In the genomic region with DNA sequence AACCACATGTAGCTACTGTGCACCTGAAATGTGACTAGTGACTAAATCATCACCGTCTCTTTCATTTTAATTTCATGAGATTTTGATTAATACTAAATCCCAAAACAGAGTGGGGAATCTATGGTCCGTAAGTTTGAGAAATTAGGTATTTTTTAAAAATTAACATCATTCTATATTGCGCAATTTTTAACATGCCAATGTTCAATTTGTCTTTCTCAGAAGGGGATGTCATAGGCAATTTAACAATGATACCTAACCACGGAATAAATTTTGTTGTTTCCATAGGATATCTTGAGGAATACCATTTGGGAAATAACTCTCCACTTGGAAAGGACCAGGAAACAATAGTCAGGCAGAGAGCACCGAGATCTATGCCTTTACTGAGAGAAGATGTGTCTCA, we compare ENCODE assay signal across 34 cellular contexts.
"Had no signal": no experiment of that assay in that cellular context is flagged by ENCODE, and none has a peak within 500 bp of the region (broad histone marks: within the 10 kb centered on the region; RNA-seq: fewer than 3 reads in every experiment).

No MANE protein-coding gene starts in this region.

- H3K36me3 ChIP-seq: adrenal gland, MG63, Peyer's patch, WERI-Rb-1 had no signal

- H3K9me3 ChIP-seq: adrenal gland, body of pancreas, MG63, Peyer's patch had no signal

- DNase-seq: activated CD4-positive, alpha-beta memory T cell treated with anti-CD3 and anti-CD28 coated beads, Interleukin-2, amount 10 ng/mL, durations not matched to agents 7 days and 5 days; activated CD4-positive, alpha-beta T cell treated with anti-CD3 and anti-CD28 coated beads for 1 hour; activated CD4-positive, alpha-beta T cell treated with anti-CD3 and anti-CD28 coated beads for 48 hours; activated CD4-positive, CD25-positive, alpha-beta regulatory T cell; activated CD8-positive, alpha-beta memory T cell treated with anti-CD3 and anti-CD28 coated beads for 24 hours; activated CD8-positive, alpha-beta memory T cell treated with anti-CD3 and anti-CD28 coated beads, Interleukin-2, amount 10 ng/mL, durations not matched to agents 7 days and 5 days; activated CD8-positive, alpha-beta memory T cell treated with anti-CD3 and anti-CD28 coated beads, Interleukin-2, amount 50 U/mL, for 48 hours; activated gamma-delta T cell; activated naive CD4-positive, alpha-beta T cell treated with Interleukin-2 at 50 U/mL for 16 hours; activated T-cell treated with anti-CD3 and anti-CD28 coated beads, Interleukin-2, amount 50 U/mL, for 48 hours; body of pancreas; cerebellar nuclear complex; Karpas-422; KBM-7; NCI-H1048; NCI-H1436 treated with DMSO at 0.1 percent for 48 hours; NCI-H1694 treated with DMSO at 0.1 percent for 48 hours; NCI-H2029; NCI-H510A; NCI-H526; NCI-H748 treated with DMSO at 0.1 percent for 48 hours; NK-92 treated with Interleukin-12 subunit alpha and Interleukin-12 subunit beta, amount 100 ng/mL, for 24 hours; Peyer's patch; RPMI8226; SIG-M5; T-cell; T-helper 17 cell; WERI-Rb-1 had no signal

- H3K27ac Mint-ChIP-seq: activated CD4-positive, alpha-beta memory T cell treated with anti-CD3 and anti-CD28 coated beads, Interleukin-2, amount 10 ng/mL, durations not matched to agents 7 days and 5 days; activated CD8-positive, alpha-beta memory T cell treated with anti-CD3 and anti-CD28 coated beads, Interleukin-2, amount 10 ng/mL, durations not matched to agents 7 days and 5 days; activated naive CD4-positive, alpha-beta T cell treated with anti-CD3 and anti-CD28 coated beads, Interleukin-2, amount 50 U/mL, for 72 hours; activated T-helper 17 cell treated with anti-CD3 and anti-CD28 coated beads, Interleukin-2, amount 50 U/mL, for 72 hours; T-cell; T-helper 17 cell had no signal

- H3K27me3 ChIP-seq: adrenal gland, body of pancreas, MG63, Peyer's patch had no signal

- H3K4me3 ChIP-seq: adrenal gland, body of pancreas, MG63, Peyer's patch had no signal

- H3K9me3 Mint-ChIP-seq: activated T-helper 17 cell treated with anti-CD3 and anti-CD28 coated beads, Interleukin-2, amount 50 U/mL, for 72 hours; T-cell had no signal

- H3K36me3 Mint-ChIP-seq: activated CD8-positive, alpha-beta memory T cell treated with anti-CD3 and anti-CD28 coated beads, Interleukin-2, amount 10 ng/mL, durations not matched to agents 7 days and 5 days; T-cell had no signal

- H3K4me1 ChIP-seq: adrenal gland, body of pancreas, Peyer's patch had no signal

- ATAC-seq: activated CD8-positive, alpha-beta memory T cell treated with anti-CD3 and anti-CD28 coated beads, Interleukin-2, amount 10 ng/mL, durations not matched to agents 7 days and 5 days; activated naive CD4-positive, alpha-beta T cell treated with anti-CD3 and anti-CD28 coated beads, Interleukin-2, amount 50 U/mL, for 72 hours; activated T-helper 17 cell treated with anti-CD3 and anti-CD28 coated beads, Interleukin-2, amount 50 U/mL, for 72 hours; body of pancreas; Right ventricle myocardium inferior; SK-N-SH treated with all-trans-retinoic acid at 6 μM for 48 hours; T-cell; T-helper 17 cell had no signal

- H3K27me3 Mint-ChIP-seq: activated CD4-positive, alpha-beta memory T cell treated with anti-CD3 and anti-CD28 coated beads, Interleukin-2, amount 10 ng/mL, durations not matched to agents 7 days and 5 days; activated T-helper 17 cell treated with anti-CD3 and anti-CD28 coated beads, Interleukin-2, amount 50 U/mL, for 72 hours; T-cell; T-helper 17 cell had no signal

- H3K4me3 Mint-ChIP-seq: activated CD4-positive, alpha-beta memory T cell treated with anti-CD3 and anti-CD28 coated beads, Interleukin-2, amount 10 ng/mL, durations not matched to agents 7 days and 5 days; activated CD8-positive, alpha-beta memory T cell treated with anti-CD3 and anti-CD28 coated beads, Interleukin-2, amount 10 ng/mL, durations not matched to agents 7 days and 5 days; activated T-helper 17 cell treated with anti-CD3 and anti-CD28 coated beads, Interleukin-2, amount 50 U/mL, for 72 hours; T-cell; T-helper 17 cell had no signal

- H3K27ac ChIP-seq: adrenal gland, body of pancreas, Peyer's patch, WERI-Rb-1 had no signal

- H3K4me1 Mint-ChIP-seq: activated CD4-positive, alpha-beta memory T cell treated with anti-CD3 and anti-CD28 coated beads, Interleukin-2, amount 10 ng/mL, durations not matched to agents 7 days and 5 days; activated CD8-positive, alpha-beta memory T cell treated with anti-CD3 and anti-CD28 coated beads, Interleukin-2, amount 10 ng/mL, durations not matched to agents 7 days and 5 days; activated T-helper 17 cell treated with anti-CD3 and anti-CD28 coated beads, Interleukin-2, amount 50 U/mL, for 72 hours; T-cell; T-helper 17 cell had no signal
